Comparison of ENCODE assay signal across 8 cellular contexts in the genomic region with DNA sequence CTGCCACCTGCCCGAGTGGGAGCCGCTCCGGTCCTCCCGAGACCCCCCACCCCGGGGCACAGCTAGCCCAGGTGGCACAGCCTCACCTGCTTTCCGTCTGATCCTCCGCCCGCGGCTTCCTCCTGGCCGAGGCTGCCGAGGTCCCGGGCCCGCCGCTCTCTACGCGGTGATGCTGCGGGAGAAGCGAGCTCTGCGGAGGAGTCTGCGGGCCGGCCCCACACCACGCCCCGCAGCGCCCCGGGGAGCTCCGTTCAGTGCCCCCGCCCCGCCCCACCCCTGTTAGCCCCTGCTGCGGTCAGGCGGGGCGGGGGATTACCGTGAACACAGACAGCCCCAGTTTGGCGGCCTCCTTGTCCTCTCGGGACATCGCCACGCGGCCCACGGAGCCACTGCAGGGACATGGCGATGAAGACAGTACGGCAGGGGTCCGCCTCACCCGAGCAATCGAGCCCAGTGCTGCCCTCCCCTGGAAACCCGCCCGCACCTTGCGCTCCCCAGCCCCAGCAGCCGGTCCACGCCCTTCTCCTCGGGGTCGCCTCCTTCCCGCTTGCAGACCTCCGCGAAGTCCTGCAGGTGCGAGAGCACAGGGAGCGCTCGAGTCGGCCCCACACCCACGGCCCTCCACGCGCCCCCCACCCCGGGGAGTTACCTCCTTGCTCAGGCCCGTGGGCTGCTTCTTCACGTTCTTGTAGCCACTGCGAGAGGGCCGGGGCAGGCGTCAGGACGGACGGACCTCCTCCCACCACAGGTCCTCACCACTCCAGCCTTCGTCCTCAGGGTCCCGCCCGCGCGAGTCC. TPM values are rescaled to one million over a fixed set of nuclear protein-coding genes. Genes with fewer than 3 reads are reported as not detected.
DNase-seq lines count a peak whose midpoint lies in the region; ATAC-seq and TF ChIP-seq lines count a peak whose summit lies in the region.

No MANE protein-coding gene starts in this region.

- peaks cover 13% of the 10 kb centered on the region for H3K79me1 ChIP-seq in mesenchymal stem cell (replicated peaks; ENCODE audit: low read length, poor library complexity, severe bottlenecking)

- BruUV-seq in Calu3 (replicated peaks; lab: Mats Ljungman, UMichigan), result no TSS peak

- peaks cover 20% of the 10 kb centered on the region for H3K4me1 Mint-ChIP-seq in Calu3 (ENCODE audit: low read depth, unreplicated experiment)
- H3K4me1 Mint-ChIP-seq in dendritic cell treated with granulocyte-macrophage colony-stimulating factor and Interleukin-4, amounts not matched to agents 40 ng/mL and 50 ng/mL, for 4 days (ENCODE audit: low read depth), result peaks cover 77% of the 10 kb centered on the region

- H3K27ac ChIP-seq in mesenchymal stem cell (ENCODE audit: low read length, poor library complexity, severe bottlenecking), result no peak overlapping the region
- peak overlapping the region; percentile 84 for H3K27ac ChIP-seq in substantia nigra (ENCODE audit: low read depth, low read length, poor library complexity, severe bottlenecking)

- CTCF ChIA-PET in Calu3 (lab: Charles Lee), result interaction anchor here (0.6 to 1.1 kb wide), 4 partner anchors 19 to 656 kb away, joined by 4 to 9 read pairs (median 5); no protein-coding TSS in a partner anchor

- no peak overlapping the region for H4K8ac ChIP-seq in mesenchymal stem cell (ENCODE audit: low read length)

- no peaks in the 10 kb centered on the region for H3K9me3 Mint-ChIP-seq in Calu3 (ENCODE audit: low read depth, unreplicated experiment)
- H3K9me3 Mint-ChIP-seq in dendritic cell treated with granulocyte-macrophage colony-stimulating factor and Interleukin-4, amounts not matched to agents 40 ng/mL and 50 ng/mL, for 4 days, result no peaks in the 10 kb centered on the region

- peaks cover 61 to 69% of the 10 kb centered on the region in 2 experiments for H3K36me3 ChIP-seq in mesenchymal stem cell (ENCODE audit: control insufficient read depth in 1 of 2, insufficient read depth in 2 of 2, low read depth in 1 of 2, low read length in 2 of 2)

- WGBS in mesenchymal stem cell, result 14% methylated on average over 55 of the region's 73 CpGs

- H2BK120ac ChIP-seq in mesenchymal stem cell (ENCODE audit: low read depth, low read length), result no peak overlapping the region

- H3K27ac Mint-ChIP-seq in Calu3 (ENCODE audit: unreplicated experiment), result peak overlapping the region; percentile 78
- H3K27ac Mint-ChIP-seq in dendritic cell treated with granulocyte-macrophage colony-stimulating factor and Interleukin-4, amounts not matched to agents 40 ng/mL and 50 ng/mL, for 4 days, result peak overlapping the region; percentile 89

- DNase-seq in Calu3, result peak; percentile 82
- DNase-seq in HuH-7 (ENCODE audit: low spot score), result peak; percentile 90
- peak; percentile 47 for DNase-seq in mesenchymal stem cell
- DNase-seq in substantia nigra (lab: John Stamatoyannopoulos, UW), result peak in 2 of 49 donors; percentile 28 to 59
- no peak for DNase-seq in NCI-H446 treated with DMSO at 0.1 percent for 48 hours (lab: John Stamatoyannopoulos, UW)

- H3K4me3 Mint-ChIP-seq in Calu3 (ENCODE audit: low read depth, unreplicated experiment), result peak overlapping the region; percentile 92
- peak overlapping the region; percentile 96 for H3K4me3 Mint-ChIP-seq in dendritic cell treated with granulocyte-macrophage colony-stimulating factor and Interleukin-4, amounts not matched to agents 40 ng/mL and 50 ng/mL, for 4 days

- H3K4me3 ChIP-seq in WI38 (ENCODE audit: low read depth, low read length) (peak overlapping the region; percentile 82), mesenchymal stem cell (ENCODE audit: insufficient read depth in 1 of 2, low read depth in 1 of 2, low read length in 2 of 2) (peak overlapping the region; percentile 88 to 92)

- H3K36me3 Mint-ChIP-seq in Calu3 (ENCODE audit: insufficient read depth, unreplicated experiment), result peaks cover 90% of the 10 kb centered on the region
- peaks cover 68% of the 10 kb centered on the region for H3K36me3 Mint-ChIP-seq in dendritic cell treated with granulocyte-macrophage colony-stimulating factor and Interleukin-4, amounts not matched to agents 40 ng/mL and 50 ng/mL, for 4 days (ENCODE audit: low read depth)

- H3K18ac ChIP-seq in mesenchymal stem cell (ENCODE audit: low read depth in 1 of 2, low read length in 2 of 2), result peak overlapping the region in 1 of 2 experiments; percentile 69

- no peak overlapping the region for H2BK15ac ChIP-seq in mesenchymal stem cell (ENCODE audit: low read depth, poor library complexity, severe bottlenecking)

- peak overlapping the region; percentile 88 for H3K4me2 ChIP-seq in mesenchymal stem cell (ENCODE audit: low read length, poor library complexity, severe bottlenecking)

- peak overlapping the region; percentile 86 for H3K9ac ChIP-seq in mesenchymal stem cell (ENCODE audit: low read length)

- peak overlapping the region in 1 of 2 experiments; percentile 39 for H3K14ac ChIP-seq in mesenchymal stem cell (ENCODE audit: low read length in 2 of 2)

- intact Hi-C loops in Calu3 (cut with micrococcal nuclease; ENCODE audit: unreplicated experiment), result no loop called here
- intact Hi-C loops in dendritic cell treated with granulocyte-macrophage colony-stimulating factor and Interleukin-4, amounts not matched to agents 40 ng/mL and 50 ng/mL, for 4 days (cut with micrococcal nuclease), result loop anchor here (2.0 to 10.0 kb wide), 3 partner anchors 17 to 383 kb away; a partner anchor contains a TSS

- peak overlapping the region in 1 of 2 experiments; percentile 65 for H3K23ac ChIP-seq in mesenchymal stem cell (ENCODE audit: low read length in 2 of 2)

- no peaks in the 10 kb centered on the region for H3K27me3 ChIP-seq in mesenchymal stem cell (ENCODE audit: control insufficient read depth in 1 of 2, insufficient read depth in 1 of 2, low read length in 2 of 2)

- ATAC-seq in GM21381 (IDR thresholded peaks at IDR 0.05; ENCODE audit: unreplicated experiment), result peak; percentile 18

- H4K91ac ChIP-seq in mesenchymal stem cell (ENCODE audit: low read length), result no peak overlapping the region

- H3K4me1 ChIP-seq in mesenchymal stem cell (ENCODE audit: control insufficient read depth, insufficient read depth, low read depth, low read length), result peaks cover 21% of the 10 kb centered on the region

- TF ChIP-seq CTCF in Calu3 (IDR thresholded peaks at IDR 0.05; ENCODE audit: unreplicated experiment) (no peak), WI38 (IDR thresholded peaks at IDR 0.05; ENCODE audit: low read depth, low read length) (no peak)

- H3K27me3 Mint-ChIP-seq in Calu3 (ENCODE audit: unreplicated experiment), result no peaks in the 10 kb centered on the region
- H3K27me3 Mint-ChIP-seq in dendritic cell treated with granulocyte-macrophage colony-stimulating factor and Interleukin-4, amounts not matched to agents 40 ng/mL and 50 ng/mL, for 4 days, result no peaks in the 10 kb centered on the region

- peak overlapping the region; percentile 10 for H2AFZ ChIP-seq in mesenchymal stem cell (ENCODE audit: low read depth, low read length)

- H2BK12ac ChIP-seq in mesenchymal stem cell (ENCODE audit: low read length in 2 of 2), result no peak overlapping the region

- H2AK5ac ChIP-seq in mesenchymal stem cell (ENCODE audit: low read length, severe bottlenecking), result no peak overlapping the region

- H3K9me3 ChIP-seq in mesenchymal stem cell (ENCODE audit: control insufficient read depth, low read length), result no peaks in the 10 kb centered on the region

- H3K4ac ChIP-seq in mesenchymal stem cell (ENCODE audit: low read depth in 1 of 2, low read length in 2 of 2), result peak overlapping the region in 1 of 2 experiments; percentile 63

- H2BK5ac ChIP-seq in mesenchymal stem cell (ENCODE audit: low read depth, low read length, poor library complexity, severe bottlenecking), result no peak overlapping the region

RNA-seq across cellular contexts. Expression of a gene that starts 0.9 kb away (rescaled TPM):
- 38.1 and 39.3 TPM in 2 replicates for total RNA-seq in Calu3 (2022)
- polyA plus RNA-seq in mesenchymal stem cell (2013, experiment 1 of 2), result 10.8 TPM
- polyA plus RNA-seq in mesenchymal stem cell (2013, experiment 2 of 2), result 11.6 TPM

RNA-seq across cellular contexts. Expression of a gene that starts 6.9 kb away (rescaled TPM):
- 69.1 and 72.3 TPM in 2 replicates for total RNA-seq in Calu3 (2022)
- 49.1 TPM for polyA plus RNA-seq in mesenchymal stem cell (2013, experiment 1 of 2)
- 50.1 TPM for polyA plus RNA-seq in mesenchymal stem cell (2013, experiment 2 of 2)

RNA-seq across cellular contexts. Expression of a gene that starts 19.7 kb away (rescaled TPM):
- total RNA-seq in Calu3 (2022), result 510 and 512 TPM in 2 replicates
- polyA plus RNA-seq in mesenchymal stem cell (2013, experiment 1 of 2), result 366 TPM
- 367 TPM for polyA plus RNA-seq in mesenchymal stem cell (2013, experiment 2 of 2)

RNA-seq across cellular contexts. Expression of a gene that starts 37.9 kb away (rescaled TPM):
- 238 and 262 TPM in 2 replicates for total RNA-seq in Calu3 (2022)
- 218 TPM for polyA plus RNA-seq in mesenchymal stem cell (2013, experiment 1 of 2)
- polyA plus RNA-seq in mesenchymal stem cell (2013, experiment 2 of 2), result 225 TPM

RNA-seq across cellular contexts. Expression of a gene that starts 47.5 kb away (rescaled TPM):
- total RNA-seq in Calu3 (2022), result 1.2 and 1.3 TPM in 2 replicates
- 0.33 TPM for polyA plus RNA-seq in mesenchymal stem cell (2013, experiment 1 of 2)
- polyA plus RNA-seq in mesenchymal stem cell (2013, experiment 2 of 2), result 0.37 TPM
